Comparison of ENCODE assay signal across 8 cellular contexts in genomic region chr12:92030618-92031017, GRCh38.
DNase-seq lines count a peak whose midpoint lies in the region; ATAC-seq, FAIRE-seq and TF ChIP-seq lines count a peak whose summit lies in the region.

No MANE protein-coding gene starts in this region.

- TF ChIP-seq EP300 in suprapubic skin (IDR thresholded peaks at IDR 0.05) = peak; percentile 91

- TF ChIP-seq POLR2A in suprapubic skin (IDR thresholded peaks at IDR 0.05) (no peak), H54 (IDR thresholded peaks at IDR 0.05; ENCODE audit: low read depth, low read length) (no peak)

- H3K4me3 ChIP-seq in keratinocyte (ENCODE audit: control insufficient read depth in 2 of 3, extremely low read depth in 1 of 3, insufficient read depth in 2 of 3, low read depth in 1 of 3, low read length in 3 of 3) = no peak overlapping the region
- no peak overlapping the region for H3K4me3 ChIP-seq in suprapubic skin

- no peaks in the 10 kb centered on the region for H3K9me3 ChIP-seq in keratinocyte (ENCODE audit: control insufficient read depth, low read depth, low read length)
- H3K9me3 ChIP-seq in suprapubic skin = no peaks in the 10 kb centered on the region

- no peaks in the 10 kb centered on the region for H3K79me2 ChIP-seq in keratinocyte (ENCODE audit: control insufficient read depth, insufficient read depth, low read length)

- H3K4me1 ChIP-seq in keratinocyte (ENCODE audit: control insufficient read depth, extremely low read depth, insufficient read depth, low read length) = peaks cover 20% of the 10 kb centered on the region
- H3K4me1 ChIP-seq in suprapubic skin = peaks cover 63% of the 10 kb centered on the region

- DNase-seq in Ammon's horn (ENCODE audit: low spot score) = peak; percentile 29
- peak; percentile 38 for DNase-seq in activated naive CD4-positive, alpha-beta T cell treated with Interleukin-2 at 50 U/mL for 16 hours
- no peak for DNase-seq in keratinocyte (ENCODE audit: low read depth, low spot score)
- DNase-seq in suprapubic skin (ENCODE audit: low spot score in 2 of 2) = no peak
- DNase-seq in SKM-1 (lab: John Stamatoyannopoulos, UW; ENCODE audit: unreplicated experiment) = no peak
- no peak for DNase-seq in H54 (ENCODE audit: insufficient read length, low spot score)

- H3K9ac ChIP-seq in keratinocyte (ENCODE audit: control insufficient read depth, extremely low read depth, insufficient read depth, low read length) = no peak overlapping the region

- H2AFZ ChIP-seq in keratinocyte (ENCODE audit: control insufficient read depth, low read length) = peak overlapping the region; percentile 20

- no peak overlapping the region for H3K4me2 ChIP-seq in keratinocyte (ENCODE audit: control insufficient read depth, extremely low read depth, insufficient read depth, low read depth, low read length)

- FAIRE-seq in keratinocyte (lab: Jason Lieb, UNC) (no peak), H54 (lab: Jason Lieb, UNC) (no peak)

- no peak for TF ChIP-seq CTCF in keratinocyte (optimal IDR thresholded peaks at IDR 0.05 in 1 of 3, IDR thresholded peaks at IDR 0.05 in 1 of 3, conservative IDR thresholded peaks at IDR 0.05 in 1 of 3; ENCODE audit: extremely low read depth in 1 of 3, insufficient read depth in 2 of 3, low read length in 3 of 3)
- no peak for TF ChIP-seq CTCF in suprapubic skin (IDR thresholded peaks at IDR 0.05)

- dilution Hi-C loops in keratinocyte (cut with MboI; ENCODE audit: extremely low pct_ligation_motif_present, low sequenced_read_pairs) = no loop called here

- ATAC-seq in GM19438 (IDR thresholded peaks at IDR 0.05; ENCODE audit: low read depth, unreplicated experiment) = peak; percentile 53
- ATAC-seq in HG03565 (IDR thresholded peaks at IDR 0.05; ENCODE audit: unreplicated experiment) = peak; percentile 75

- no peaks in the 10 kb centered on the region for H4K20me1 ChIP-seq in keratinocyte (ENCODE audit: control insufficient read depth, extremely low read depth, insufficient read depth, low read length)

- no peak overlapping the region for H3K27ac ChIP-seq in keratinocyte (ENCODE audit: control insufficient read depth, insufficient read depth, low read length)
- peak overlapping the region; percentile 76 for H3K27ac ChIP-seq in suprapubic skin

- no peaks in the 10 kb centered on the region for H3K9me1 ChIP-seq in keratinocyte (ENCODE audit: control insufficient read depth, extremely low read depth, insufficient read depth, low read length)

- H3K27me3 ChIP-seq in keratinocyte (ENCODE audit: control insufficient read depth, extremely low read depth, insufficient read depth, low read length) = no peaks in the 10 kb centered on the region
- H3K27me3 ChIP-seq in suprapubic skin = no peaks in the 10 kb centered on the region

- H3K36me3 ChIP-seq in keratinocyte (ENCODE audit: control insufficient read depth in 2 of 2, extremely low read depth in 1 of 2, insufficient read depth in 2 of 2, low read length in 2 of 2) (no peaks in the 10 kb centered on the region), suprapubic skin (no peaks in the 10 kb centered on the region)

- 29% methylated on average over 3 of the region's 3 CpGs for WGBS in suprapubic skin

Comparison
In these comparisons a context has a peak if more than half of its experiments do, and no peak if none do; other contexts are left out.
1. DNase-seq: peak in Ammon's horn (single experiment) and activated naive CD4-positive, alpha-beta T cell treated with Interleukin-2 at 50 U/mL for 16 hours (single experiment); none in keratinocyte (single experiment), suprapubic skin (0 of 2), SKM-1 (single experiment) and H54 (single experiment).